ENCODE assay signal across 19 cellular contexts in genomic region chr3:188064831-188065493, GRCh38.
"Had no signal": no experiment of that assay in that cellular context is flagged by ENCODE, and none has a peak within 500 bp of the region (broad histone marks: within the 10 kb centered on the region; RNA-seq: fewer than 3 reads in every experiment).

No MANE protein-coding gene starts in this region.

- H3K36me3 ChIP-seq: colonic mucosa, ovary, thyroid gland had no signal

- H3K36me3 Mint-ChIP-seq: activated naive CD8-positive, alpha-beta T cell; natural killer cell; stimulated activated naive B cell treated with anti-CD40 and anti-IgM and Interleukin-4, amounts not matched to agents 10 μg/mL and 1 μg/mL and 100 μg/mL, for 72 hours; T-cell had no signal

- H3K9me3 ChIP-seq: colonic mucosa, ovary, thyroid gland had no signal

- H3K27ac Mint-ChIP-seq: activated naive CD8-positive, alpha-beta T cell; endodermal cell; natural killer cell; stimulated activated naive B cell treated with anti-CD40 and anti-IgM and Interleukin-4, amounts not matched to agents 10 μg/mL and 1 μg/mL and 100 μg/mL, for 72 hours; T-cell had no signal

- H3K27me3 ChIP-seq: colonic mucosa, ovary, thyroid gland had no signal

- H3K4me3 ChIP-seq: colonic mucosa, ovary, thyroid gland had no signal

- H3K4me3 Mint-ChIP-seq: activated CD4-positive, alpha-beta T cell treated with anti-CD3 and anti-CD28 coated beads, Interleukin-2, amount 10 ng/mL, durations not matched to agents 7 days and 5 days; activated naive CD8-positive, alpha-beta T cell; endodermal cell; natural killer cell; stimulated activated naive B cell treated with anti-CD40 and anti-IgM and Interleukin-4, amounts not matched to agents 10 μg/mL and 1 μg/mL and 100 μg/mL, for 72 hours; T-cell had no signal

- ATAC-seq: natural killer cell; SK-N-SH treated with all-trans-retinoic acid at 6 μM for 48 hours; stimulated activated naive B cell treated with anti-CD40 and anti-IgM and Interleukin-4, amounts not matched to agents 10 μg/mL and 1 μg/mL and 100 μg/mL, for 72 hours; T-cell had no signal

- DNase-seq: activated CD4-positive, alpha-beta T cell treated with anti-CD3 and anti-CD28 coated beads, Interleukin-2, amount 10 ng/mL, durations not matched to agents 7 days and 5 days; activated CD4-positive, CD25-positive, alpha-beta regulatory T cell; activated CD8-positive, alpha-beta memory T cell treated with anti-CD3 and anti-CD28 coated beads, Interleukin-2, amount 50 U/mL, for 4 hours; activated gamma-delta T cell; activated T-cell treated with anti-CD3 and anti-CD28 coated beads, Interleukin-2, amount 50 U/mL, for 48 hours; central memory CD4-positive, alpha-beta T cell; colonic mucosa; endodermal cell; head of caudate nucleus; kidney glomerular epithelial cell; mesendoderm; natural killer cell; ovary; stimulated activated naive B cell treated with anti-CD40 and anti-IgM and Interleukin-4, amounts not matched to agents 10 μg/mL and 1 μg/mL and 100 μg/mL, for 72 hours; T-cell had no signal

- H3K9me3 Mint-ChIP-seq: endodermal cell; natural killer cell; stimulated activated naive B cell treated with anti-CD40 and anti-IgM and Interleukin-4, amounts not matched to agents 10 μg/mL and 1 μg/mL and 100 μg/mL, for 72 hours; T-cell had no signal

- H3K4me1 ChIP-seq: colonic mucosa had no signal

- H3K27ac ChIP-seq: colonic mucosa, epithelial cell of prostate, ovary, thyroid gland had no signal

- H3K27me3 Mint-ChIP-seq: activated CD4-positive, alpha-beta T cell treated with anti-CD3 and anti-CD28 coated beads, Interleukin-2, amount 10 ng/mL, durations not matched to agents 7 days and 5 days; activated naive CD8-positive, alpha-beta T cell; stimulated activated naive B cell treated with anti-CD40 and anti-IgM and Interleukin-4, amounts not matched to agents 10 μg/mL and 1 μg/mL and 100 μg/mL, for 72 hours; T-cell had no signal
